10 cellular contexts compared by ENCODE assay signal in genomic region chr10:126969310-126969709, GRCh38.
DNase-seq lines count a peak whose midpoint lies in the region; ATAC-seq and TF ChIP-seq lines count a peak whose summit lies in the region.
"Had no signal": no experiment of that assay in that cellular context is flagged by ENCODE, and none has a peak within 500 bp of the region (broad histone marks: within the 10 kb centered on the region; RNA-seq: fewer than 3 reads in every experiment).

No MANE protein-coding gene starts in this region.

- H3K27ac ChIP-seq in 22Rv1, result no peak overlapping the region
- H3K27ac ChIP-seq in HCT116 (ENCODE audit: low read depth, low read length), result no peak overlapping the region
- H3K27ac ChIP-seq in coronary artery, result no peak overlapping the region

- H3K9me2 ChIP-seq in HCT116 (ENCODE audit: insufficient read depth), result no peaks in the 10 kb centered on the region

- no peak overlapping the region for H3K4me3 Mint-ChIP-seq in immature natural killer cell

- CTCF ChIA-PET in HCT116 (lab: Charles Lee), result no interaction called here

- H2AFZ ChIP-seq in HCT116 (ENCODE audit: low read depth, low read length, poor library complexity, severe bottlenecking), result no peak overlapping the region

- peaks cover 12% of the 10 kb centered on the region; the same call in 1 of the 2 replicates for H3K79me2 ChIP-seq in HCT116 (ENCODE audit: insufficient read depth, low read length)

- peak; percentile 8 for DNase-seq in HCT116 (ENCODE audit: low read depth, low spot score)
- peak; percentile 10 for DNase-seq in amniotic epithelial cell (ENCODE audit: low read depth)
- DNase-seq in islet precursor cell, result peak; percentile 74
- DNase-seq in coronary artery (ENCODE audit: low spot score), result no peak
- no peak for DNase-seq in stimulated activated naive CD8-positive, alpha-beta T cell treated with anti-CD3 and anti-CD28 coated beads, Interleukin-15, Interleukin-2, amounts not matched to agents 100 U/mL and 50 U/mL, for 24 hours
- no peak for DNase-seq in immature natural killer cell
- DNase-seq: CD4-positive, CD25-positive, alpha-beta regulatory T cell; NCI-H1436 had no signal

- TF ChIP-seq RAD21 in HCT116 (IDR thresholded peaks at IDR 0.05; ENCODE audit: low read depth), result peak; percentile 55

- H3K4me1 ChIP-seq in HCT116 (ENCODE audit: control insufficient read depth in 1 of 2, insufficient read depth in 2 of 2, low read length in 2 of 2), result no peaks in the 10 kb centered on the region

- H3K9ac ChIP-seq in HCT116 (ENCODE audit: low read length), result no peak overlapping the region

- POLR2A ChIA-PET in HCT116 (lab: Charles Lee), result no interaction called here

- intact Hi-C loops in HCT116 (cut with micrococcal nuclease), result no loop called here

- no peaks in the 10 kb centered on the region for H3K4me1 Mint-ChIP-seq in immature natural killer cell
- H3K4me1 Mint-ChIP-seq: CD4-positive, CD25-positive, alpha-beta regulatory T cell had no signal

- H3K4me3 ChIP-seq in HCT116 (replicated peaks in 1 of 2; ENCODE audit: low read depth in 1 of 2, low read length in 2 of 2), result no peak overlapping the region
- no peak overlapping the region for H3K4me3 ChIP-seq in coronary artery

- no TSS peak for BruUV-seq in HCT116 (replicated peaks; lab: Mats Ljungman, UMichigan)

- no peak overlapping the region for H3K4me2 ChIP-seq in HCT116 (ENCODE audit: low read length)

- H3K27ac Mint-ChIP-seq in immature natural killer cell, result no peak overlapping the region
- H3K27ac Mint-ChIP-seq: CD4-positive, CD25-positive, alpha-beta regulatory T cell had no signal

- RAD21 ChIA-PET in HCT116 (lab: Charles Lee; ENCODE audit: low non-redundant PET in 1 of 2, low total read pairs in 2 of 2, uncharacterized antibody in 2 of 2, unreplicated experiment in 2 of 2), result no interaction called here

- H4K20me1 ChIP-seq in HCT116 (ENCODE audit: insufficient read depth), result no peaks in the 10 kb centered on the region

- H3K27me3 ChIP-seq in HCT116 (ENCODE audit: insufficient read depth, low read length), result no peaks in the 10 kb centered on the region

- H3K36me3 ChIP-seq in HCT116 (ENCODE audit: control insufficient read depth in 1 of 2, insufficient read depth in 2 of 2, low read length in 2 of 2), result no peaks in the 10 kb centered on the region

- H3K9me3 Mint-ChIP-seq in immature natural killer cell, result no peaks in the 10 kb centered on the region

- H3K36me3 Mint-ChIP-seq in immature natural killer cell, result no peaks in the 10 kb centered on the region
- H3K36me3 Mint-ChIP-seq: CD4-positive, CD25-positive, alpha-beta regulatory T cell had no signal

- no peaks in the 10 kb centered on the region for H3K9me3 ChIP-seq in HCT116 (ENCODE audit: control insufficient read depth in 1 of 2, insufficient read depth in 1 of 2, low read depth in 1 of 2, low read length in 2 of 2)

- ATAC-seq in HCT116 (peak; percentile 80), HG03159 (IDR thresholded peaks at IDR 0.05; ENCODE audit: unreplicated experiment) (no peak)
- ATAC-seq in stimulated activated naive CD8-positive, alpha-beta T cell treated with anti-CD3 and anti-CD28 coated beads, Interleukin-15, Interleukin-2, amounts not matched to agents 100 U/mL and 50 U/mL, for 24 hours, result no peak

- TF ChIP-seq CTCF in 22Rv1 (IDR thresholded peaks at IDR 0.05), result 0 out of 2 replicates have a peak, but pooled peaks have one; percentile 8
- TF ChIP-seq CTCF in HCT116 (IDR thresholded peaks at IDR 0.05 in 2 of 3, conservative IDR thresholded peaks at IDR 0.05 in 1 of 3; ENCODE audit: borderline replicate concordance in 1 of 3, insufficient read depth in 1 of 3, low read depth in 2 of 3, low read length in 2 of 3), result peak in 2 of 3 experiments; percentile 24 to 43; a peak in 4 of 6 replicates
- TF ChIP-seq CTCF in coronary artery (IDR thresholded peaks at IDR 0.05), result no peak

- peaks cover 4 to 12% (median 5%) of the 10 kb centered on the region in 3 donors for H3K27me3 Mint-ChIP-seq in immature natural killer cell (ENCODE audit: low read depth in 3 of 3)
- H3K27me3 Mint-ChIP-seq: CD4-positive, CD25-positive, alpha-beta regulatory T cell had no signal

- TF ChIP-seq POLR2A in HCT116 (IDR thresholded peaks at IDR 0.05; ENCODE audit: borderline replicate concordance, extremely low read depth, insufficient read depth, insufficient read length), result no peak

TF ChIP-seq in HCT116, 20 proteins besides CTCF, POLR2A, EP300 and RAD21:
- TF ChIP-seq REST (IDR thresholded peaks at IDR 0.05; ENCODE audit: low read depth) (no peak), MAX (IDR thresholded peaks at IDR 0.05) (no peak), ZFX (IDR thresholded peaks at IDR 0.05) (no peak), JUND (IDR thresholded peaks at IDR 0.05) (no peak), ZBTB33 (IDR thresholded peaks at IDR 0.05; ENCODE audit: extremely low read depth, insufficient replicate concordance, low read length) (no peak), ELF1 (IDR thresholded peaks at IDR 0.05; ENCODE audit: borderline replicate concordance, low read depth) (no peak), ATF3 (IDR thresholded peaks at IDR 0.05) (no peak), EGR1 (IDR thresholded peaks at IDR 0.05; ENCODE audit: low read depth) (no peak), ZNF274 (IDR thresholded peaks at IDR 0.05; ENCODE audit: low read depth, low read length) (no peak), YY1 (IDR thresholded peaks at IDR 0.05; ENCODE audit: extremely low read depth, insufficient replicate concordance, low read depth, low read length) (no peak), CEBPB (IDR thresholded peaks at IDR 0.05; ENCODE audit: low read depth) (no peak), EZH2 (IDR thresholded peaks at IDR 0.05) (no peak), CBX3 (IDR thresholded peaks at IDR 0.05; ENCODE audit: low read depth) (no peak)

Comparison
In these comparisons a context has a peak if more than half of its experiments do, and no peak if none do; other contexts are left out.
1. DNase-seq: peak in HCT116 (single experiment), amniotic epithelial cell (single experiment) and islet precursor cell (single experiment); none in coronary artery (single experiment), stimulated activated naive CD8-positive, alpha-beta T cell treated with anti-CD3 and anti-CD28 coated beads, Interleukin-15, Interleukin-2, amounts not matched to agents 100 U/mL and 50 U/mL, for 24 hours (single experiment) and immature natural killer cell (0 of 3).